In the genomic region with DNA sequence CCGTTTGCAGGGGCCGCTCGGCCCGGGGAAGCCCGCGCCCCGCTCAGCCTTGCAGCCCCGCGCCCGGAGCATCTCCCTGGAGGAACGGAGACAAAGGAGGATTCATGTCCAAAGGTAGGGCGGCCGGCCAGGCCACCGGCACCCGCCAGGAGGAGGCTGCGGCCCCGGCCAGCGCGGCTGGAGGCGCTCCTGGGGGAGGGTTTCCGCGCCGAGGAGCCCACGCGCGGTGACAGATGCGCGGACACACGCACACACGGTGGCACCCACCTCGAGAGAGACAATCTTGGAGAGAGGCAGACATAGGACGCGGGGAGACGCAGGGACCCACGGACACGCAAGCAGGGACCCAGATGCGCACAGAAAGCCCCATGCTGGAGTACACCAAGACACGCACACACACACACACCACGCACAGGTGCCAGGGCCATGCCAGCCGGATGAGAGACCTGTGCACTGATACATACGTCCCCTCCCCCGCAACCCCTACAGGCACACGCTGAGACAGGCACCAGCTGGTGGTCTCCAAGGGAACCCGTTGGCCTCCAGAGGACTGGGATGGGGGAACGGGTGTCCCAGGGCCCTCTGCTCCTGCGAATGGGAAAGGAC, we compare ENCODE assay signal across 8 cellular contexts. TPM values are rescaled to one million over a fixed set of nuclear protein-coding genes. Genes with fewer than 3 reads are reported as not detected.
A peak's percentile ranks its signal among the peaks of the same experiment; 100 is the strongest.
DNase-seq lines count a peak whose midpoint lies in the region; ATAC-seq, FAIRE-seq and TF ChIP-seq lines count a peak whose summit lies in the region.

No MANE protein-coding gene starts in this region.

- H3K9ac ChIP-seq in keratinocyte (ENCODE audit: control insufficient read depth, extremely low read depth, insufficient read depth, low read length): no peak overlapping the region

- no peak overlapping the region for H2AFZ ChIP-seq in keratinocyte (ENCODE audit: control insufficient read depth, low read length)

- ATAC-seq in Right ventricle myocardium inferior (no peak), upper lobe of left lung (ENCODE audit: low FRiP score in 2 of 2) (no peak), GM19324 (IDR thresholded peaks at IDR 0.05; ENCODE audit: low FRiP score, unreplicated experiment) (no peak)

- intact Hi-C loops in Right ventricle myocardium inferior (cut with DNase I): no loop called here

- dilution Hi-C loops in keratinocyte (cut with MboI; ENCODE audit: extremely low pct_ligation_motif_present, low sequenced_read_pairs): no loop called here

- TF ChIP-seq CTCF in right atrium auricular region (IDR thresholded peaks at IDR 0.05) (no peak), WI38 (IDR thresholded peaks at IDR 0.05; ENCODE audit: low read depth, low read length) (no peak), keratinocyte (optimal IDR thresholded peaks at IDR 0.05 in 1 of 3, IDR thresholded peaks at IDR 0.05 in 1 of 3, conservative IDR thresholded peaks at IDR 0.05 in 1 of 3; ENCODE audit: extremely low read depth in 1 of 3, insufficient read depth in 2 of 3, low read length in 3 of 3) (no peak), upper lobe of left lung (IDR thresholded peaks at IDR 0.05) (no peak)

- no peaks in the 10 kb centered on the region for H3K79me2 ChIP-seq in keratinocyte (ENCODE audit: control insufficient read depth, insufficient read depth, low read length)

- FAIRE-seq in keratinocyte (lab: Jason Lieb, UNC): no peak

- no peaks in the 10 kb centered on the region for H3K36me3 ChIP-seq in right atrium auricular region
- H3K36me3 ChIP-seq in keratinocyte (ENCODE audit: control insufficient read depth in 2 of 2, extremely low read depth in 1 of 2, insufficient read depth in 2 of 2, low read length in 2 of 2): no peaks in the 10 kb centered on the region
- no peaks in the 10 kb centered on the region for H3K36me3 ChIP-seq in upper lobe of left lung

- H3K9me3 ChIP-seq in right atrium auricular region (no peaks in the 10 kb centered on the region), keratinocyte (ENCODE audit: control insufficient read depth, low read depth, low read length) (no peaks in the 10 kb centered on the region), upper lobe of left lung (no peaks in the 10 kb centered on the region)

- no peaks in the 10 kb centered on the region for H3K9me1 ChIP-seq in keratinocyte (ENCODE audit: control insufficient read depth, extremely low read depth, insufficient read depth, low read length)

- H3K27me3 ChIP-seq in right atrium auricular region: peaks cover 2 to 4% of the 10 kb centered on the region in 2 donors
- peaks cover 49% of the 10 kb centered on the region for H3K27me3 ChIP-seq in keratinocyte (ENCODE audit: control insufficient read depth, extremely low read depth, insufficient read depth, low read length)
- peaks cover 0 to 18% (median 12%) of the 10 kb centered on the region in 4 donors for H3K27me3 ChIP-seq in upper lobe of left lung

- H4K20me1 ChIP-seq in keratinocyte (ENCODE audit: control insufficient read depth, extremely low read depth, insufficient read depth, low read length): peaks cover 2% of the 10 kb centered on the region

- H3K4me2 ChIP-seq in keratinocyte (ENCODE audit: control insufficient read depth, extremely low read depth, insufficient read depth, low read depth, low read length): peak overlapping the region; percentile 60

- peak overlapping the region; percentile 19 to 50 for H3K4me3 ChIP-seq in right atrium auricular region
- H3K4me3 ChIP-seq in WI38 (ENCODE audit: low read depth, low read length): peak overlapping the region; percentile 17; the same call in 1 of the 2 replicates
- H3K4me3 ChIP-seq in keratinocyte (ENCODE audit: control insufficient read depth in 2 of 3, extremely low read depth in 1 of 3, insufficient read depth in 2 of 3, low read depth in 1 of 3, low read length in 3 of 3): peak overlapping the region in 1 of 3 experiments; percentile 20
- peak overlapping the region in 3 of 4 donors; percentile 46 to 54 (median 52) for H3K4me3 ChIP-seq in upper lobe of left lung

- H3K4me1 ChIP-seq in right atrium auricular region (peaks cover 0 to 12% of the 10 kb centered on the region in 2 donors), keratinocyte (ENCODE audit: control insufficient read depth, extremely low read depth, insufficient read depth, low read length) (no peaks in the 10 kb centered on the region), upper lobe of left lung (peaks cover 9 to 16% (median 11%) of the 10 kb centered on the region in 4 donors)

- no peak for TF ChIP-seq EP300 in upper lobe of left lung (IDR thresholded peaks at IDR 0.05)

- WGBS in upper lobe of left lung, 2 donors: 3 to 4% methylated on average over 7 to 45 of the region's 46 CpGs

- H3K27ac ChIP-seq in right atrium auricular region (no peak overlapping the region), keratinocyte (ENCODE audit: control insufficient read depth, insufficient read depth, low read length) (no peak overlapping the region), upper lobe of left lung (no peak overlapping the region)

- TF ChIP-seq POLR2A in upper lobe of left lung (IDR thresholded peaks at IDR 0.05): no peak

- no peak for DNase-seq in right atrium auricular region (ENCODE audit: low spot score)
- no peak for DNase-seq in Right ventricle myocardium inferior (ENCODE audit: missing footprints)
- no peak for DNase-seq in keratinocyte (ENCODE audit: low read depth, low spot score)
- DNase-seq in upper lobe of left lung: no peak
- DNase-seq in stimulated activated CD8-positive, alpha-beta memory T cell treated with anti-CD3 and anti-CD28 coated beads, Interleukin-4, amount 100 ng/mL, for 48 hours: no peak
- DNase-seq in mesenteric fat pad (ENCODE audit: low spot score): no peak

RNA-seq across cellular contexts. Expression of gene SEPTIN3, which starts 7.8 kb away (rescaled TPM):
- total RNA-seq in right atrium auricular region (under 1 TPM in 1 of 2 donors, not detected in 1; 0.07 TPM), Right ventricle myocardium inferior (0.08 TPM), upper lobe of left lung (1 to 10 TPM in 5 of 6 donors, under 1 TPM in 1; 0.79 to 1.6 (median 1.3) TPM), mesenteric fat pad (0.55 TPM)
- polyA plus RNA-seq in keratinocyte: 0.05 to 0.07 TPM (median 0.06 TPM) in 3 replicates
- 0.74 TPM for polyA plus RNA-seq in keratinocyte (2011; ENCODE audit: low read depth)
- polyA plus RNA-seq in keratinocyte (2011; cell fraction: cytosol; rRNA removed): 0.07 and 0.19 TPM in 2 replicates
- 0.04 and 0.29 TPM in 2 replicates for polyA plus RNA-seq in keratinocyte (2011; cell fraction: nucleus; rRNA removed)
- polyA plus RNA-seq in keratinocyte (2012; ENCODE audit: low replicate concordance): 0.07 and 1.0 TPM in 2 replicates
- polyA minus RNA-seq in keratinocyte: 0.06 TPM in 1 of 3 replicates, not detected in the others
- polyA minus RNA-seq in keratinocyte (2011; cell fraction: cytosol; rRNA and poly(A)+ RNA removed): not detected
- not detected in 2 replicates for polyA minus RNA-seq in keratinocyte (2011; cell fraction: nucleus; rRNA and poly(A)+ RNA removed)

RNA-seq across cellular contexts. Expression of gene WBP2NL, which starts 21.5 kb away (rescaled TPM):
- total RNA-seq in right atrium auricular region: under 1 TPM in 1 of 2 donors, not detected in 1; 0.22 TPM
- total RNA-seq in Right ventricle myocardium inferior: 0.24 TPM
- 0.04 to 0.07 TPM in 2 of 3 replicates, not detected in the other for polyA plus RNA-seq in keratinocyte
- not detected for polyA plus RNA-seq in keratinocyte (2011; ENCODE audit: low read depth)
- not detected in 2 replicates for polyA plus RNA-seq in keratinocyte (2011; cell fraction: cytosol; rRNA removed)
- 0.04 and 0.37 TPM in 2 replicates for polyA plus RNA-seq in keratinocyte (2011; cell fraction: nucleus; rRNA removed)
- 0.14 TPM in 1 of 2 replicates, not detected in the other for polyA plus RNA-seq in keratinocyte (2012; ENCODE audit: low replicate concordance)
- polyA minus RNA-seq in keratinocyte: 0.40 to 0.61 TPM in 2 of 3 replicates, not detected in the other
- polyA minus RNA-seq in keratinocyte (2011; cell fraction: cytosol; rRNA and poly(A)+ RNA removed): not detected
- polyA minus RNA-seq in keratinocyte (2011; cell fraction: nucleus; rRNA and poly(A)+ RNA removed): 0.11 and 0.31 TPM in 2 replicates
- total RNA-seq in upper lobe of left lung: 1 to 10 TPM in 4 of 6 donors, under 1 TPM in 2; 0.74 to 6.8 (median 2.0) TPM
- total RNA-seq in mesenteric fat pad: 0.61 TPM

RNA-seq across cellular contexts. Expression of gene CENPM, which starts 30.1 kb away (rescaled TPM):
- total RNA-seq in right atrium auricular region: not detected
- 1.5 TPM for total RNA-seq in Right ventricle myocardium inferior
- 1.3 to 10.1 TPM (median 4.8 TPM) in 3 replicates for polyA plus RNA-seq in keratinocyte
- polyA plus RNA-seq in keratinocyte (2011; ENCODE audit: low read depth): not detected
- 1.5 and 2.8 TPM in 2 replicates for polyA plus RNA-seq in keratinocyte (2011; cell fraction: cytosol; rRNA removed)
- 1.4 and 2.3 TPM in 2 replicates for polyA plus RNA-seq in keratinocyte (2011; cell fraction: nucleus; rRNA removed)
- polyA plus RNA-seq in keratinocyte (2012; ENCODE audit: low replicate concordance): 1.5 and 10.6 TPM in 2 replicates
- 3.2 to 11.0 TPM (median 4.6 TPM) in 3 replicates for polyA minus RNA-seq in keratinocyte
- 3.6 TPM for polyA minus RNA-seq in keratinocyte (2011; cell fraction: cytosol; rRNA and poly(A)+ RNA removed)
- polyA minus RNA-seq in keratinocyte (2011; cell fraction: nucleus; rRNA and poly(A)+ RNA removed): 1.2 and 1.7 TPM in 2 replicates
- total RNA-seq in upper lobe of left lung: 1 to 10 TPM in 5 of 6 donors, not detected in 1; 1.9 to 9.9 (median 7.3) TPM
- total RNA-seq in mesenteric fat pad: not detected

RNA-seq across cellular contexts. Expression of gene TNFRSF13C, which starts 50.5 kb away (rescaled TPM):
- total RNA-seq in right atrium auricular region (under 1 TPM; 0.11 to 0.12 TPM), Right ventricle myocardium inferior (1.2 TPM), upper lobe of left lung (1 to 10 TPM in 1 of 6 donors, under 1 TPM in 5; 0.30 to 2.1 (median 0.78) TPM), mesenteric fat pad (0.19 TPM)
- polyA plus RNA-seq in keratinocyte: 0.03 to 0.08 TPM (median 0.06 TPM) in 3 replicates
- polyA plus RNA-seq in keratinocyte (2011; ENCODE audit: low read depth): 0.21 TPM
- polyA plus RNA-seq in keratinocyte (2011; cell fraction: cytosol; rRNA removed): 0.05 and 0.06 TPM in 2 replicates
- polyA plus RNA-seq in keratinocyte (2011; cell fraction: nucleus; rRNA removed): 0.25 and 0.35 TPM in 2 replicates
- 0.14 and 0.42 TPM in 2 replicates for polyA plus RNA-seq in keratinocyte (2012; ENCODE audit: low replicate concordance)
- polyA minus RNA-seq in keratinocyte: 0.03 to 0.33 TPM (median 0.22 TPM) in 3 replicates
- not detected for polyA minus RNA-seq in keratinocyte (2011; cell fraction: cytosol; rRNA and poly(A)+ RNA removed)
- 0.31 TPM in 1 of 2 replicates, not detected in the other for polyA minus RNA-seq in keratinocyte (2011; cell fraction: nucleus; rRNA and poly(A)+ RNA removed)
